28 cellular contexts compared by ENCODE assay signal in genomic region chr14:100156776-100157175, GRCh38. TPM values are rescaled to one million over a fixed set of nuclear protein-coding genes. Genes with fewer than 3 reads are reported as not detected.
DNase-seq lines count a peak whose midpoint lies in the region; ATAC-seq, FAIRE-seq and TF ChIP-seq lines count a peak whose summit lies in the region.
"Had no signal": no experiment of that assay in that cellular context is flagged by ENCODE, and none has a peak within 500 bp of the region (broad histone marks: within the 10 kb centered on the region; RNA-seq: fewer than 3 reads in every experiment).

No MANE protein-coding gene starts in this region.

- intact Hi-C loops in HepG2 (cut with micrococcal nuclease; ENCODE audit: unreplicated experiment): no loop called here
- intact Hi-C loops in right lobe of liver (cut with DNase I): no loop called here
- intact Hi-C loops in colonic mucosa (cut with DNase I): no loop called here
- intact Hi-C loops in prostate gland (cut with DNase I): no loop called here
- intact Hi-C loops in spleen (cut with DNase I; ENCODE audit: low total_unique reads): no loop called here

- H3K9me3 ChIP-seq in HepG2 (ENCODE audit: low read length) (peaks cover 10% of the 10 kb centered on the region), right lobe of liver (no peaks in the 10 kb centered on the region), colonic mucosa (no peaks in the 10 kb centered on the region), prostate gland (no peaks in the 10 kb centered on the region), spleen (peaks cover 0 to 19% (median 14%) of the 10 kb centered on the region in 8 donors)
- H3K9me3 ChIP-seq: adrenal gland had no signal

- 60% methylated on average over 6 of the region's 6 CpGs for WGBS in HepG2 (ENCODE audit: low lambda C conversion rate)
- 70% methylated on average over 3 of the region's 6 CpGs for WGBS in right lobe of liver (ENCODE audit: insufficient coverage, low coverage, low lambda C conversion rate, missing lambda C conversion rate)
- WGBS in prostate gland: 36% methylated on average over 6 of the region's 6 CpGs
- 75 to 85% (median 82%) methylated on average over 6 of the region's 6 CpGs for WGBS in spleen, 5 donors

- H3K9ac ChIP-seq in HepG2 (ENCODE audit: insufficient read depth, low read depth, low read length): no peak overlapping the region
- H3K9ac ChIP-seq in colonic mucosa (ENCODE audit: low read depth in 2 of 2, low read length in 2 of 2): peak overlapping the region; percentile 3 to 71
- H3K9ac ChIP-seq: neural progenitor cell, parathyroid adenoma had no signal

- FAIRE-seq in HepG2 (lab: Jason Lieb, UNC): no peak

- POLR2A ChIA-PET in HepG2 (lab: Yijun Ruan, JAX): interaction anchor here (1.3 to 2.6 kb wide), 3 partner anchors 11 to 36 kb away, joined by 3 to 33 read pairs (median 14); no protein-coding TSS in a partner anchor

- H2AFZ ChIP-seq in HepG2 (ENCODE audit: low read length): no peak overlapping the region
- H2AFZ ChIP-seq: neural progenitor cell, parathyroid adenoma had no signal

- no peaks in the 10 kb centered on the region for H3K79me2 ChIP-seq in HepG2 (ENCODE audit: insufficient read depth, low read length)
- H3K79me2 ChIP-seq: parathyroid adenoma had no signal

- H3K36me3 ChIP-seq in HepG2 (replicated peaks in 1 of 2; ENCODE audit: control insufficient read depth in 1 of 2, insufficient read depth in 2 of 2, low read length in 2 of 2) (no peaks in the 10 kb centered on the region), right lobe of liver (no peaks in the 10 kb centered on the region), colonic mucosa (no peaks in the 10 kb centered on the region), prostate gland (no peaks in the 10 kb centered on the region), spleen (no peaks in the 10 kb centered on the region)
- H3K36me3 ChIP-seq: adrenal gland, neural progenitor cell, upper lobe of left lung had no signal

- in situ Hi-C loops in HepG2 (cut with HindIII; ENCODE audit: extremely low pct_ligation_motif_present, low pct_unique_long_range_greater_than_20kb): no loop called here

- TF ChIP-seq CTCF in HepG2 (CRISPR knock-in tag; IDR thresholded peaks at IDR 0.05): no peak
- TF ChIP-seq CTCF in right lobe of liver (IDR thresholded peaks at IDR 0.05): no peak
- TF ChIP-seq CTCF in colonic mucosa (IDR thresholded peaks at IDR 0.05): no peak
- TF ChIP-seq CTCF in prostate gland (IDR thresholded peaks at IDR 0.05): no peak
- TF ChIP-seq CTCF in spleen (IDR thresholded peaks at IDR 0.05 in 8 of 11, conservative IDR thresholded peaks at IDR 0.05 in 3 of 11): no peak

- TF ChIP-seq EP300 in HepG2 (IDR thresholded peaks at IDR 0.05; ENCODE audit: low read depth in 2 of 2, low read length in 2 of 2) (no peak), HepG2 (CRISPR knock-in tag; IDR thresholded peaks at IDR 0.05; ENCODE audit: borderline replicate concordance) (no peak)

- H3K27ac ChIP-seq in HepG2 (ENCODE audit: extremely low read length, insufficient read depth, low read length) (no peak overlapping the region), right lobe of liver (no peak overlapping the region), colonic mucosa (peak overlapping the region; percentile 84), prostate gland (peak overlapping the region; percentile 40 to 61), spleen (no peak overlapping the region)
- H3K27ac ChIP-seq: neural progenitor cell, parathyroid adenoma had no signal

- H3K4me3 ChIP-seq in HepG2 (replicated peaks in 1 of 3; ENCODE audit: insufficient read depth in 1 of 3, low read depth in 2 of 3, low read length in 3 of 3) (no peak overlapping the region), right lobe of liver (no peak overlapping the region), colonic mucosa (no peak overlapping the region), prostate gland (no peak overlapping the region), spleen (no peak overlapping the region)
- H3K4me3 ChIP-seq: adrenal gland, neural progenitor cell, upper lobe of left lung had no signal

- ATAC-seq in HepG2: no peak
- no peak for ATAC-seq in right lobe of liver
- ATAC-seq: activated CD4-positive, alpha-beta T cell treated with anti-CD3 and anti-CD28 coated beads for 36 hours; activated CD8-positive, alpha-beta T cell treated with anti-CD3 and anti-CD28 coated beads for 36 hours; activated T-helper 17 cell treated with anti-CD3 and anti-CD28 coated beads, Interleukin-2, amount 50 U/mL, for 72 hours had no signal

- no peak for TF ChIP-seq RAD21 in HepG2 (CRISPR knock-in tag; IDR thresholded peaks at IDR 0.05)

- TF ChIP-seq POLR2A in HepG2 (IDR thresholded peaks at IDR 0.05; ENCODE audit: insufficient read depth in 1 of 2, low read depth in 2 of 2, low read length in 2 of 2) (no peak), right lobe of liver (IDR thresholded peaks at IDR 0.05) (no peak), prostate gland (IDR thresholded peaks at IDR 0.05) (no peak), spleen (IDR thresholded peaks at IDR 0.05) (no peak)

- H3K4me1 ChIP-seq in HepG2 (ENCODE audit: insufficient read depth, low read length) (peaks cover 31% of the 10 kb centered on the region), right lobe of liver (peaks cover 0 to 17% (median 0%) of the 10 kb centered on the region in 4 donors), colonic mucosa (peaks cover 5% of the 10 kb centered on the region), prostate gland (replicated peaks) (peaks cover 22% of the 10 kb centered on the region), spleen (peaks cover 8 to 36% (median 21%) of the 10 kb centered on the region in 6 donors)
- H3K4me1 ChIP-seq: parathyroid adenoma had no signal

- H3K27me3 ChIP-seq in HepG2 (ENCODE audit: control insufficient read depth in 1 of 2, insufficient read depth in 2 of 2, low read length in 2 of 2) (peaks cover 8 to 37% of the 10 kb centered on the region in 2 experiments; a peak in 4 of 5 replicates), right lobe of liver (peaks cover 0 to 4% of the 10 kb centered on the region in 2 donors), colonic mucosa (peaks cover 14% of the 10 kb centered on the region), prostate gland (replicated peaks; ENCODE audit: insufficient read depth) (peaks cover 2% of the 10 kb centered on the region), spleen (replicated peaks in 1 of 7) (peaks cover 0 to 51% (median 34%) of the 10 kb centered on the region in 7 donors)

- CTCF ChIA-PET in HepG2 (lab: Yijun Ruan, JAX; ENCODE audit: low intra/inter-chr PET ratio, low total read pairs): interaction anchor here (3.2 kb wide), 1 partner anchor 16 kb away, joined by 11 read pairs; no protein-coding TSS in a partner anchor

- no TSS peak for BruUV-seq in HepG2 (replicated peaks; lab: Mats Ljungman, UMichigan)

- H4K20me1 ChIP-seq in HepG2 (ENCODE audit: insufficient read depth, low read length): no peaks in the 10 kb centered on the region

- DNase-seq in HepG2 (ENCODE audit: low spot score) (no peak), right lobe of liver (no peak), colonic mucosa (peak; percentile 37), prostate gland (ENCODE audit: low spot score) (no peak), glomerular visceral epithelial cell (ENCODE audit: extremely low spot score) (no peak), NCI-H146 (lab: John Stamatoyannopoulos, UW) (no peak), spleen (no peak)
- no peak for DNase-seq in activated CD4-positive, alpha-beta T cell treated with anti-CD3 and anti-CD28 coated beads for 1 hour
- DNase-seq: activated CD4-positive, alpha-beta T cell treated with anti-CD3 and anti-CD28 coated beads for 36 hours; activated CD8-positive, alpha-beta T cell treated with anti-CD3 and anti-CD28 coated beads for 36 hours; activated naive CD4-positive, alpha-beta T cell treated with anti-CD3 and anti-CD28 coated beads, Interleukin-2, amount 10 ng/mL, durations not matched to agents 7 days and 5 days; adrenal gland; AML-193; effector CD8-positive, alpha-beta T cell; GDM1; H9; hippocampal formation; NCI-H2107; NCI-H345; NCI-H748 treated with DMSO at 0.1 percent for 48 hours; stimulated activated CD4-positive, alpha-beta T cell treated with anti-CD3 and anti-CD28 coated beads, Interleukin-4, amount 100 ng/mL, for 1 hour; upper lobe of left lung had no signal

- H3K4me2 ChIP-seq in HepG2 (ENCODE audit: low read depth, low read length): no peak overlapping the region
- H3K4me2 ChIP-seq: neural progenitor cell had no signal

TF ChIP-seq in HepG2, 621 proteins besides CTCF, POLR2A, EP300 and RAD21 (continues in another document):
- TF ChIP-seq ZSCAN12 (CRISPR knock-in tag; IDR thresholded peaks at IDR 0.05): no peak

RNA-seq across cellular contexts. Expression of gene DEGS2, which starts 2.7 kb away (rescaled TPM):
- total RNA-seq in HepG2 (2016; rRNA removed; fragmentation: Illumina TruSeq; extraction: Trizol): 0.09 TPM in 1 of 2 replicates, not detected in the other
- 0.18 and 0.30 TPM in 2 replicates for total RNA-seq in HepG2 (2016; cell fraction: cytosol; rRNA removed; fragmentation: Illumina TruSeq; extraction: Trizol; ENCODE audit: low read depth)
- 0.04 TPM in 2 replicates for total RNA-seq in HepG2 (2016; cell fraction: insoluble cytoplasmic fraction; rRNA removed; fragmentation: Illumina TruSeq; extraction: Trizol)
- 0.07 and 0.19 TPM in 2 replicates for total RNA-seq in HepG2 (2016; cell fraction: membrane; rRNA removed; fragmentation: Illumina TruSeq; extraction: Trizol)
- 0.12 and 0.28 TPM in 2 replicates for total RNA-seq in HepG2 (2016; cell fraction: nucleus; rRNA removed; fragmentation: Illumina TruSeq; extraction: Trizol)
- 0.09 and 0.14 TPM in 2 replicates for polyA plus RNA-seq in HepG2 (2011; rRNA removed)
- polyA plus RNA-seq in HepG2 (2011; cell fraction: cytosol; rRNA removed): 0.15 and 0.30 TPM in 2 replicates
- polyA plus RNA-seq in HepG2 (2011; cell fraction: nucleus; rRNA removed): 1.6 and 2.0 TPM in 2 replicates
- polyA plus RNA-seq in HepG2 (2012): 0.25 and 0.91 TPM in 2 replicates
- not detected in 2 replicates for polyA plus RNA-seq in HepG2 (2016; cell fraction: cytosol; fragmentation: Illumina TruSeq; extraction: Trizol; ENCODE audit: low read depth)
- 0.07 TPM in 1 of 2 replicates, not detected in the other for polyA plus RNA-seq in HepG2 (2016; cell fraction: insoluble cytoplasmic fraction; fragmentation: Illumina TruSeq; extraction: Trizol; ENCODE audit: low read depth)
- not detected in 2 replicates for polyA plus RNA-seq in HepG2 (2016; cell fraction: membrane; fragmentation: Illumina TruSeq; extraction: Trizol; ENCODE audit: low read depth)
- 0.22 TPM in 1 of 2 replicates, not detected in the other for polyA plus RNA-seq in HepG2 (2016; cell fraction: nucleus; fragmentation: Illumina TruSeq; extraction: Trizol; ENCODE audit: insufficient read depth, low read depth)
- 0.30 and 1.6 TPM in 2 replicates for polyA minus RNA-seq in HepG2 (2011; rRNA and poly(A)+ RNA removed; ENCODE audit: low replicate concordance)
- polyA minus RNA-seq in HepG2 (2011; cell fraction: cytosol; rRNA and poly(A)+ RNA removed): 0.26 and 0.30 TPM in 2 replicates
- polyA minus RNA-seq in HepG2 (2011; cell fraction: nucleus; rRNA and poly(A)+ RNA removed): 0.37 and 0.90 TPM in 2 replicates
- total RNA-seq in right lobe of liver: under 1 TPM; 0.09 to 0.55 (median 0.22) TPM
- total RNA-seq in colonic mucosa: 10 to 100 TPM; 37.0 to 54.3 TPM
- 1 to 10 TPM; 2.8 to 8.3 TPM for total RNA-seq in prostate gland
- 1 to 10 TPM in 5 of 7 donors, under 1 TPM in 2; 0.33 to 3.2 (median 1.3) TPM for total RNA-seq in spleen
- 1 to 10 TPM; 1.1 to 2.8 (median 1.5) TPM for polyA plus RNA-seq in spleen
- total RNA-seq: A673, LHCN-M2, RPMI7951 had no signal

Comparison
In these comparisons a context has a peak if more than half of its experiments do, and no peak if none do; other contexts are left out.
1. H3K27ac ChIP-seq: peak in colonic mucosa (single experiment) and prostate gland (2 of 2); none in HepG2 (single experiment), right lobe of liver (0 of 3) and spleen (0 of 8).
2. RNA of gene DEGS2, which starts 2.7 kb away (total RNA-seq): 37.0 to 54.3 TPM in colonic mucosa; 2.8 to 8.3 TPM in prostate gland, 0.33 to 3.2 TPM in spleen, 0.09 to 0.55 TPM in right lobe of liver and 0.04 to 0.30 TPM in HepG2; every median in the first group is over 4 times any median in the second.